18 cellular contexts compared by ENCODE assay signal in the genomic region with DNA sequence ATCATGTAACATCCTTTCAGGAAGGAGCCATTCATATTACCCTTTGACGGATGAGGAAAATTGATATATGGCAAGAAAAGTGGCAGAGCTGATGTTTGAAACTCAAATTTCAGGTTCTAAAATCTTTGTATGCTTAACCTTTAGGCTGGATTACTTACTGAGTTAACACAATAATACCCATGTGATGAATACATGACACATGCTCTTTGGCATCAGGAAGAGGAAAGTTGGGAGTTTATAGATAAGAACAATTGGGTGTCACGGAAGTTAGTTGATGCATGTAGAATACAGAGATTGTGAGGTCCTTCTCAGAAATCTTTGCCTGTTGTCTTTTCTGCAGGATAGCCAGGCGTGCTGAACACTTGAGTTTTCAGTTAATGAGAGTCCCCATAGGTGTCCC.
"Had no signal": no experiment of that assay in that cellular context is flagged by ENCODE, and none has a peak within 500 bp of the region (broad histone marks: within the 10 kb centered on the region; RNA-seq: fewer than 3 reads in every experiment).

No MANE protein-coding gene starts in this region.

- H3K27ac Mint-ChIP-seq: naive thymus-derived CD4-positive, alpha-beta T cell; nephron progenitor cell had no signal

- H3K4me1 Mint-ChIP-seq: naive thymus-derived CD4-positive, alpha-beta T cell; nephron progenitor cell had no signal

- DNase-seq: colonic mucosa; dermis blood vessel endothelial cell; heart right ventricle; hypothalamus; kidney glomerular epithelial cell; mesendoderm; naive thymus-derived CD4-positive, alpha-beta T cell; nephron progenitor cell; ovary; right cardiac atrium; small intestine; stimulated activated CD4-positive, alpha-beta T cell treated with anti-CD3 and anti-CD28 coated beads, Interleukin-12 subunit alpha, Interleukin-12 subunit beta, amount 100 ng/mL, for 4 hours; stimulated activated naive CD4-positive, alpha-beta T cell; stomach; substantia nigra; transverse colon had no signal

- H3K9me3 ChIP-seq: colonic mucosa, ovary, stomach, thoracic aorta, transverse colon had no signal

- H3K36me3 ChIP-seq: colonic mucosa, heart right ventricle, ovary, stomach, thoracic aorta, transverse colon had no signal

- H3K9me3 Mint-ChIP-seq: nephron progenitor cell had no signal

- H3K36me3 Mint-ChIP-seq: naive thymus-derived CD4-positive, alpha-beta T cell had no signal

- FAIRE-seq: islet of Langerhans, small intestine had no signal

- H3K27me3 Mint-ChIP-seq: naive thymus-derived CD4-positive, alpha-beta T cell had no signal

- ATAC-seq: heart right ventricle; naive thymus-derived CD4-positive, alpha-beta T cell had no signal

- H3K4me1 ChIP-seq: colonic mucosa, heart right ventricle, stomach, transverse colon had no signal

- H3K27me3 ChIP-seq: colonic mucosa, heart right ventricle, ovary, stomach, transverse colon had no signal

- H3K4me3 ChIP-seq: colonic mucosa, heart right ventricle, ovary, stomach, thoracic aorta, transverse colon had no signal

- H3K4me3 Mint-ChIP-seq: naive thymus-derived CD4-positive, alpha-beta T cell; nephron progenitor cell had no signal

- H3K27ac ChIP-seq: colonic mucosa, heart right ventricle, ovary, stomach, thoracic aorta, transverse colon had no signal
